Comparison of ENCODE assay signal across 17 cellular contexts in the genomic region with DNA sequence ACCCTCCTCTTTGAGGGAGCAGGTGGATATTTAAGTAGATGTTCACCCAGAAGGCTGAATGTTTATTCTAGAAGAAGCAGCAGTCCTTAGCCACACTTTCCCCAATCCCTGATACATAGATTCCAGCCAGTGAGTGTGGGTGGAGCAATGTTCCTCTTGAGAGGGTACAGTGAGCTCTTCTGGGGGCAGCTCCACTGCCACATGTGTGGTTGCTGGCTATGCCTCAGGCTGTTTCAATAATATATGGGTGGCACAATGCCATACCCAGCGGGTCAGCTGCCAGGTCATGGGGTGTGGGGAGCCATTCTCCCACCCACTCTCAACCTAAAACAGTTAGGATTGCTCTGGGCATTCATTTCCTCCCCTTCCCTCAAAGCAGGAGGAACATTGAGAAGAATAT.
DNase-seq lines count a peak whose midpoint lies in the region; ATAC-seq, FAIRE-seq and TF ChIP-seq lines count a peak whose summit lies in the region.
"Had no signal": no experiment of that assay in that cellular context is flagged by ENCODE, and none has a peak within 500 bp of the region (broad histone marks: within the 10 kb centered on the region; RNA-seq: fewer than 3 reads in every experiment).

No MANE protein-coding gene starts in this region.

- no peak for TF ChIP-seq POLR2A in thyroid gland (IDR thresholded peaks at IDR 0.05)
- no peak for TF ChIP-seq POLR2A in HepG2 (IDR thresholded peaks at IDR 0.05; ENCODE audit: insufficient read depth in 1 of 2, low read depth in 2 of 2, low read length in 2 of 2)

- H3K4me2 ChIP-seq in HepG2 (ENCODE audit: low read depth, low read length) = no peak overlapping the region
- H3K4me2 ChIP-seq: BLaER1, GM23338 had no signal

- no peak overlapping the region for H3K4me3 Mint-ChIP-seq in nephron
- H3K4me3 Mint-ChIP-seq: CD8-positive, alpha-beta memory T cell; GM23338; HFFc6; IgD-negative memory B cell had no signal

- H3K79me2 ChIP-seq in HepG2 (ENCODE audit: insufficient read depth, low read length) = no peaks in the 10 kb centered on the region

- H3K9me3 Mint-ChIP-seq in nephron = peaks cover 11% of the 10 kb centered on the region

- TF ChIP-seq CTCF in nephron (IDR thresholded peaks at IDR 0.05; ENCODE audit: unreplicated experiment in 3 of 3) (no peak), thyroid gland (IDR thresholded peaks at IDR 0.05) (no peak), HepG2 (CRISPR knock-in tag; IDR thresholded peaks at IDR 0.05) (no peak)

- peak overlapping the region; percentile 20 to 70 (median 29) for H3K27ac Mint-ChIP-seq in nephron
- H3K27ac Mint-ChIP-seq: CD8-positive, alpha-beta memory T cell; GM23338; HFFc6; IgD-negative memory B cell had no signal

- H3K27ac ChIP-seq in thyroid gland (no peak overlapping the region), HepG2 (ENCODE audit: extremely low read length, insufficient read depth, low read length) (no peak overlapping the region)
- H3K27ac ChIP-seq: BLaER1, HL-60 had no signal

- no peaks in the 10 kb centered on the region for H3K36me3 ChIP-seq in thyroid gland
- H3K36me3 ChIP-seq in HepG2 (replicated peaks in 1 of 2; ENCODE audit: control insufficient read depth in 1 of 2, insufficient read depth in 2 of 2, low read length in 2 of 2) = no peaks in the 10 kb centered on the region
- H3K36me3 ChIP-seq: BLaER1, HAP-1 had no signal

- CTCF ChIA-PET in HepG2 (lab: Yijun Ruan, JAX; ENCODE audit: low intra/inter-chr PET ratio, low total read pairs) = no interaction called here

- TF ChIP-seq EP300 in HepG2 (IDR thresholded peaks at IDR 0.05; ENCODE audit: low read depth in 2 of 2, low read length in 2 of 2) = no peak
- TF ChIP-seq EP300 in HepG2 (CRISPR knock-in tag; IDR thresholded peaks at IDR 0.05; ENCODE audit: borderline replicate concordance) = no peak

- in situ Hi-C loops in HepG2 (cut with HindIII; ENCODE audit: extremely low pct_ligation_motif_present, low pct_unique_long_range_greater_than_20kb) = no loop called here

- H3K27me3 Mint-ChIP-seq in nephron (ENCODE audit: low read depth) = peaks cover 4% of the 10 kb centered on the region

- H3K4me1 ChIP-seq in thyroid gland (peaks cover 0 to 4% of the 10 kb centered on the region in 2 donors), HepG2 (ENCODE audit: insufficient read depth, low read length) (no peaks in the 10 kb centered on the region)
- H3K4me1 ChIP-seq: BLaER1 had no signal

- BruUV-seq in HepG2 (replicated peaks; lab: Mats Ljungman, UMichigan) = no TSS peak

- no peaks in the 10 kb centered on the region for H3K36me3 Mint-ChIP-seq in nephron (ENCODE audit: low read depth)
- H3K36me3 Mint-ChIP-seq: CD8-positive, alpha-beta memory T cell had no signal

- H3K9me3 ChIP-seq in thyroid gland (no peaks in the 10 kb centered on the region), HepG2 (ENCODE audit: low read length) (no peaks in the 10 kb centered on the region)
- H3K9me3 ChIP-seq: HAP-1 had no signal

- ATAC-seq in HepG2 = no peak
- ATAC-seq: GM23338 had no signal

- WGBS in thyroid gland, 2 donors = 37 to 43% methylated on average over 1 of the region's 1 CpG
- WGBS in HepG2 (ENCODE audit: low lambda C conversion rate) = 0% methylated on average over 1 of the region's 1 CpG

- FAIRE-seq in HTR-8/SVneo (lab: Jason Lieb, UNC) = peak; percentile 74
- peak; percentile 9 for FAIRE-seq in TTC549 (lab: Jason Lieb, UNC)
- FAIRE-seq in HepG2 (lab: Jason Lieb, UNC) = no peak

- peaks cover 23% of the 10 kb centered on the region for H3K4me1 Mint-ChIP-seq in nephron
- H3K4me1 Mint-ChIP-seq: CD8-positive, alpha-beta memory T cell; GM23338; IgD-negative memory B cell had no signal

- intact Hi-C loops in thyroid gland (cut with DNase I) (no loop called here), HepG2 (cut with micrococcal nuclease; ENCODE audit: unreplicated experiment) (no loop called here)

- H3K27me3 ChIP-seq in thyroid gland (no peaks in the 10 kb centered on the region), HepG2 (ENCODE audit: control insufficient read depth in 1 of 2, insufficient read depth in 2 of 2, low read length in 2 of 2) (no peaks in the 10 kb centered on the region)
- H3K27me3 ChIP-seq: BLaER1 had no signal

- H3K4me3 ChIP-seq in thyroid gland (replicated peaks in 1 of 3) (no peak overlapping the region), HepG2 (replicated peaks in 1 of 3; ENCODE audit: insufficient read depth in 1 of 3, low read depth in 2 of 3, low read length in 3 of 3) (no peak overlapping the region)
- H3K4me3 ChIP-seq: BLaER1, GM23338, HAP-1 had no signal

- POLR2A ChIA-PET in HepG2 (lab: Yijun Ruan, JAX) = no interaction called here

- H4K20me1 ChIP-seq in HepG2 (ENCODE audit: insufficient read depth, low read length) = no peaks in the 10 kb centered on the region
- H4K20me1 ChIP-seq: BLaER1 had no signal

- no peak for TF ChIP-seq RAD21 in HepG2 (CRISPR knock-in tag; IDR thresholded peaks at IDR 0.05)

- no peak overlapping the region for H2AFZ ChIP-seq in HepG2 (ENCODE audit: low read length)
- H2AFZ ChIP-seq: GM23338 had no signal

- no peak overlapping the region for H3K9ac ChIP-seq in HepG2 (ENCODE audit: insufficient read depth, low read depth, low read length)
- H3K9ac ChIP-seq: BLaER1 had no signal

- DNase-seq in HTR-8/SVneo (ENCODE audit: insufficient read length, low spot score) (no peak), thyroid gland (peak; percentile 9 to 17), H4 (ENCODE audit: low spot score) (no peak), DMS79 (lab: John Stamatoyannopoulos, UW) (no peak), HepG2 (ENCODE audit: low spot score) (no peak)
- DNase-seq: 8988T; AML-193; CD8-positive, alpha-beta memory T cell; DMS53; HFFc6 had no signal

TF ChIP-seq in HepG2, 621 proteins besides CTCF, POLR2A, EP300 and RAD21 (continues in another document):
- TF ChIP-seq MXI1 (IDR thresholded peaks at IDR 0.05; ENCODE audit: borderline replicate concordance, low read depth, low read length) (no peak), ZNF615 (CRISPR knock-in tag; IDR thresholded peaks at IDR 0.05; ENCODE audit: borderline replicate concordance) (no peak)
- TF ChIP-seq, protein P1, sequence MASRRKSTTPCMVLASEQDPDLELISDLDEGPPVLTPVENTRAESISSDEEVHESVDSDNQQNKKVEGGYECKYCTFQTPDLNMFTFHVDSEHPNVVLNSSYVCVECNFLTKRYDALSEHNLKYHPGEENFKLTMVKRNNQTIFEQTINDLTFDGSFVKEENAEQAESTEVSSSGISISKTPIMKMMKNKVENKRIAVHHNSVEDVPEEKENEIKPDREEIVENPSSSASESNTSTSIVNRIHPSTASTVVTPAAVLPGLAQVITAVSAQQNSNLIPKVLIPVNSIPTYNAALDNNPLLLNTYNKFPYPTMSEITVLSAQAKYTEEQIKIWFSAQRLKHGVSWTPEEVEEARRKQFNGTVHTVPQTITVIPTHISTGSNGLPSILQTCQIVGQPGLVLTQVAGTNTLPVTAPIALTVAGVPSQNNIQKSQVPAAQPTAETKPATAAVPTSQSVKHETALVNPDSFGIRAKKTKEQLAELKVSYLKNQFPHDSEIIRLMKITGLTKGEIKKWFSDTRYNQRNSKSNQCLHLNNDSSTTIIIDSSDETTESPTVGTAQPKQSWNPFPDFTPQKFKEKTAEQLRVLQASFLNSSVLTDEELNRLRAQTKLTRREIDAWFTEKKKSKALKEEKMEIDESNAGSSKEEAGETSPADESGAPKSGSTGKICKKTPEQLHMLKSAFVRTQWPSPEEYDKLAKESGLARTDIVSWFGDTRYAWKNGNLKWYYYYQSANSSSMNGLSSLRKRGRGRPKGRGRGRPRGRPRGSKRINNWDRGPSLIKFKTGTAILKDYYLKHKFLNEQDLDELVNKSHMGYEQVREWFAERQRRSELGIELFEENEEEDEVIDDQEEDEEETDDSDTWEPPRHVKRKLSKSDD (CRISPR knock-in tag; IDR thresholded peaks at IDR 0.05; ENCODE audit: low read depth) = no peak
- TF ChIP-seq, protein P2, sequence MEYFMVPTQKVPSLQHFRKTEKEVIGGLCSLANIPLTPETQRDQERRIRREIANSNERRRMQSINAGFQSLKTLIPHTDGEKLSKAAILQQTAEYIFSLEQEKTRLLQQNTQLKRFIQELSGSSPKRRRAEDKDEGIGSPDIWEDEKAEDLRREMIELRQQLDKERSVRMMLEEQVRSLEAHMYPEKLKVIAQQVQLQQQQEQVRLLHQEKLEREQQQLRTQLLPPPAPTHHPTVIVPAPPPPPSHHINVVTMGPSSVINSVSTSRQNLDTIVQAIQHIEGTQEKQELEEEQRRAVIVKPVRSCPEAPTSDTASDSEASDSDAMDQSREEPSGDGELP (IDR thresholded peaks at IDR 0.05; ENCODE audit: borderline replicate concordance, low read depth) = no peak
- TF ChIP-seq, protein P3, sequence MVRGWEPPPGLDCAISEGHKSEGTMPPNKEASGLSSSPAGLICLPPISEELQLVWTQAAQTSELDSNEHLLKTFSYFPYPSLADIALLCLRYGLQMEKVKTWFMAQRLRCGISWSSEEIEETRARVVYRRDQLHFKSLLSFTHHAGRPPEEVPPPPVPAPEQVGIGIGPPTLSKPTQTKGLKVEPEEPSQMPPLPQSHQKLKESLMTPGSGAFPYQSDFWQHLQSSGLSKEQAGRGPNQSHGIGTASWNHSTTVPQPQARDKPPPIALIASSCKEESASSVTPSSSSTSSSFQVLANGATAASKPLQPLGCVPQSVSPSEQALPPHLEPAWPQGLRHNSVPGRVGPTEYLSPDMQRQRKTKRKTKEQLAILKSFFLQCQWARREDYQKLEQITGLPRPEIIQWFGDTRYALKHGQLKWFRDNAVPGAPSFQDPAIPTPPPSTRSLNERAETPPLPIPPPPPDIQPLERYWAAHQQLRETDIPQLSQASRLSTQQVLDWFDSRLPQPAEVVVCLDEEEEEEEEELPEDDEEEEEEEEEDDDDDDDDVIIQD (CRISPR knock-in tag; IDR thresholded peaks at IDR 0.05; ENCODE audit: low read depth) = no peak
- TF ChIP-seq, protein P4, sequence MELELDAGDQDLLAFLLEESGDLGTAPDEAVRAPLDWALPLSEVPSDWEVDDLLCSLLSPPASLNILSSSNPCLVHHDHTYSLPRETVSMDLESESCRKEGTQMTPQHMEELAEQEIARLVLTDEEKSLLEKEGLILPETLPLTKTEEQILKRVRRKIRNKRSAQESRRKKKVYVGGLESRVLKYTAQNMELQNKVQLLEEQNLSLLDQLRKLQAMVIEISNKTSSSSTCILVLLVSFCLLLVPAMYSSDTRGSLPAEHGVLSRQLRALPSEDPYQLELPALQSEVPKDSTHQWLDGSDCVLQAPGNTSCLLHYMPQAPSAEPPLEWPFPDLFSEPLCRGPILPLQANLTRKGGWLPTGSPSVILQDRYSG (CRISPR knock-in tag; IDR thresholded peaks at IDR 0.05) = no peak

Comparison
In these comparisons a context has a peak if more than half of its experiments do, and no peak if none do; other contexts are left out.
1. DNase-seq: peak in thyroid gland (2 of 2); none in HTR-8/SVneo (single experiment), H4 (single experiment), DMS79 (single experiment) and HepG2 (single experiment).